Comparison of ENCODE assay signal across 23 cellular contexts in the genomic region with DNA sequence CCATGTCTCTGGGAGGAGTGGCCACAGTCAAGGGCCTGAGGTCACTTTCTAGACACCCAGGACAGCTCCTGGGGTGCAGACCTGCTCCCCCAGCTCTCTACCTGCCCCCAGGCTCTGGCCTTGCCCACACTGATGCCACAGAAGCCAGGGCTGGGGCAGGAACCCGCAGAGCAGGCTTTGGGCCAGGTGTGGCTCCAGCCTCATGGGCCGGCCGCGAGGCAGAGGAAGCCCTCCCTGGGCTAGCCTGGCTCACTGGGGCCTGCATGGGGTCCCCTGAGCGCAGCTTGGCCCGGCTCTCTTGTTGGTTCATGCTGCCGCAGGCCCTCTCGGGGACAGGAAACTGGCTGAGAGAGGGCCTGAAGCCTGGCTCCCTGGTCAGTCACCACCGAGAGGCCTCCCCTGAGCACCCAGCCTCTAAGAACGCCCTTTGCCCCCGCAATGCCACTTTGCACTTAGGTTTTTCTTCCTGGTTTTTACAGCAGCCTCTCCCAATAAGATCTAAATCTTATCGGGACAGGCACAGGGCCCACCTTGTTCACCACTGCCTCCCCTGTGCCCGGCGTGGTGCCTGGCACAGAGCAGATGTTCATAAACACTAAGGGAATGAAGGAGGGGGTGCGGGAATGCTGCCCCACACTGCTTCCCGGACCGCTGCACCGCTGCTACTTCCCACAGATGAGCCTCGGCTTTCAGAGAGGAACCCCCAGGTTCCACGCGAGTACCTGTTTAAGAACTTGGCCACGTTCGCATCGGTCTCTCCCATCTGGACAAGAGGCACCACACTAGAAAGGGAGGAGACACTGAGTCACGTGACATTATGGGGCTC.
"Had no signal": no experiment of that assay in that cellular context is flagged by ENCODE, and none has a peak within 500 bp of the region (broad histone marks: within the 10 kb centered on the region; RNA-seq: fewer than 3 reads in every experiment).

No MANE protein-coding gene starts in this region.

- H3K9me3 ChIP-seq: esophagus squamous epithelium, gastroesophageal sphincter, heart left ventricle, lower lobe of right lung, ovary, prostate gland, right atrium auricular region, tibial artery had no signal

- H3K27me3 ChIP-seq: heart left ventricle, ovary, right atrium auricular region, tibial artery had no signal

- DNase-seq: activated CD4-positive, alpha-beta T cell treated with anti-CD3 and anti-CD28 coated beads for 4 hours; activated CD4-positive, alpha-beta T cell treated with anti-CD3 and anti-CD28 coated beads, Interleukin-2, amount 50 U/mL, for 48 hours; activated CD4-positive, CD25-positive, alpha-beta regulatory T cell; activated effector memory CD4-positive, alpha-beta T cell treated with anti-CD3 and anti-CD28 coated beads, Interleukin-2, amount 50 U/mL, for 16 hours; activated naive CD4-positive, alpha-beta T cell treated with anti-CD3 and anti-CD28 coated beads, Interleukin-2, amount 50 U/mL, for 16 hours; activated T-cell treated with anti-CD3 and anti-CD28 coated beads, Interleukin-2, amount 50 U/mL, for 72 hours; central memory CD4-positive, alpha-beta T cell; effector memory CD8-positive, alpha-beta T cell; esophagus squamous epithelium; heart left ventricle; islet precursor cell; lower lobe of right lung; mesendoderm; naive B cell; ovary; stimulated activated CD4-positive, alpha-beta T cell treated with anti-CD3 and anti-CD28 coated beads, Interleukin-12 subunit alpha, Interleukin-12 subunit beta, amount 100 ng/mL, for 4 hours; stimulated activated naive CD8-positive, alpha-beta T cell treated with anti-CD3 and anti-CD28 coated beads, Interleukin-15, amount 100 ng/mL, for 72 hours; T-helper 9 cell; tibial artery had no signal

- H3K27ac ChIP-seq: gastroesophageal sphincter, heart left ventricle, lower lobe of right lung, ovary, prostate gland, right atrium auricular region, tibial artery had no signal

- H3K27me3 Mint-ChIP-seq: brain; effector memory CD8-positive, alpha-beta T cell; naive B cell; stimulated activated naive CD8-positive, alpha-beta T cell treated with anti-CD3 and anti-CD28 coated beads, Interleukin-15, amount 100 ng/mL, for 72 hours had no signal

- H3K9me3 Mint-ChIP-seq: brain; effector memory CD8-positive, alpha-beta T cell had no signal

- H3K4me1 Mint-ChIP-seq: stimulated activated naive CD8-positive, alpha-beta T cell treated with anti-CD3 and anti-CD28 coated beads, Interleukin-15, amount 100 ng/mL, for 72 hours had no signal

- H3K4me1 ChIP-seq: gastroesophageal sphincter, lower lobe of right lung, prostate gland, right atrium auricular region, tibial artery had no signal

- H3K4me3 ChIP-seq: esophagus squamous epithelium, gastroesophageal sphincter, heart left ventricle, lower lobe of right lung, ovary, prostate gland, right atrium auricular region, tibial artery had no signal

- H3K27ac Mint-ChIP-seq: activated T-cell treated with anti-CD3 and anti-CD28 coated beads, Interleukin-2, amount 50 U/mL, for 72 hours; effector memory CD8-positive, alpha-beta T cell; naive B cell had no signal

- H3K36me3 ChIP-seq: ovary, prostate gland, right atrium auricular region had no signal

- ATAC-seq: activated T-cell treated with anti-CD3 and anti-CD28 coated beads, Interleukin-2, amount 50 U/mL, for 72 hours; effector memory CD8-positive, alpha-beta T cell; gastroesophageal sphincter; heart left ventricle; lower lobe of right lung; stimulated activated naive CD8-positive, alpha-beta T cell treated with anti-CD3 and anti-CD28 coated beads, Interleukin-15, amount 100 ng/mL, for 72 hours had no signal

- H3K4me3 Mint-ChIP-seq: activated T-cell treated with anti-CD3 and anti-CD28 coated beads, Interleukin-2, amount 50 U/mL, for 72 hours; brain; effector memory CD8-positive, alpha-beta T cell; naive B cell; stimulated activated naive CD8-positive, alpha-beta T cell treated with anti-CD3 and anti-CD28 coated beads, Interleukin-15, amount 100 ng/mL, for 72 hours had no signal
